ENCODE assay signal across 8 cellular contexts in the genomic region with DNA sequence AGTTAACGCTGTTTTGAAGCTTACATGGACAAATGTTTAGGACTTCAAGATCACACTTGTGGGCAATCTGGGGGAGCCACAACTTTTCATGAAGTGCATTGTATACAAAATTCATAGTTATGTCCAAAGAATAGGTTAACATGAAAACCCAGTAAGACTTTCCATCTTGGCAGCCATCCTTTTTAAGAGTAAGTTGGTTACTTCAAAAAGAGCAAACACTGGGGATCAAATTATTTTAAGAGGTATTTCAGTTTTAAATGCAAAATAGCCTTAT. TPM values are rescaled to one million over a fixed set of nuclear protein-coding genes. Genes with fewer than 3 reads are reported as not detected.
DNase-seq lines count a peak whose midpoint lies in the region; ATAC-seq and TF ChIP-seq lines count a peak whose summit lies in the region.
"Not testable (repeated sequence)": the region's sequence is repeated elsewhere in the genome, so short reads cannot be mapped to it uniquely, and the experiment has no call there.

No MANE protein-coding gene starts in this region.

- intact Hi-C loops in CD4-positive, alpha-beta memory T cell (cut with micrococcal nuclease); PC-9 (cut with micrococcal nuclease; ENCODE audit: unreplicated experiment): not testable (repeated sequence)
- intact Hi-C loops in activated naive CD4-positive, alpha-beta T cell treated with anti-CD3 and anti-CD28 coated beads for 36 hours (cut with micrococcal nuclease), result loop anchor here (5.0 kb wide), 1 partner anchor 294 kb away; no protein-coding TSS in a partner anchor

- ATAC-seq in GM19324 (IDR thresholded peaks at IDR 0.05; ENCODE audit: low FRiP score, unreplicated experiment), result peak; percentile 14
- ATAC-seq in stimulated activated naive CD8-positive, alpha-beta T cell treated with anti-CD3 and anti-CD28 coated beads, Interleukin-15, amount 100 ng/mL, for 72 hours, result not testable (repeated sequence)

- not testable (repeated sequence) for H2AFZ ChIP-seq in PC-9

- peaks cover 47 to 86% (median 71%) of the 10 kb centered on the region in 4 donors for H3K4me1 Mint-ChIP-seq in CD4-positive, alpha-beta memory T cell
- H3K4me1 Mint-ChIP-seq in activated CD4-positive, alpha-beta T cell treated with anti-CD3 and anti-CD28 coated beads, Interleukin-2, amount 10 ng/mL, durations not matched to agents 7 days and 5 days, result peaks cover 57% of the 10 kb centered on the region
- H3K4me1 Mint-ChIP-seq in activated naive CD4-positive, alpha-beta T cell treated with anti-CD3 and anti-CD28 coated beads for 36 hours (ENCODE audit: low read depth), result peaks cover 66% of the 10 kb centered on the region
- H3K4me1 Mint-ChIP-seq in nephron, result not testable (repeated sequence)
- H3K4me1 Mint-ChIP-seq in stimulated activated naive CD8-positive, alpha-beta T cell treated with anti-CD3 and anti-CD28 coated beads, Interleukin-15, amount 100 ng/mL, for 72 hours, result peaks cover 87% of the 10 kb centered on the region

- POLR2A ChIA-PET in CD4-positive, alpha-beta memory T cell (lab: Charles Lee; ENCODE audit: partially characterized antibody), result interaction anchor here (1.9 to 13.7 kb wide), 2 partner anchors 11 to 28 kb away, joined by 4 to 369 read pairs; partner anchors contain the start of genes CBX3 and HNRNPA2B1
- POLR2A ChIA-PET in PC-9 (lab: Charles Lee; ENCODE audit: unreplicated experiment); activated CD4-positive, alpha-beta T cell treated with anti-CD3 and anti-CD28 coated beads, Interleukin-2, amount 10 ng/mL, durations not matched to agents 7 days and 5 days (lab: Charles Lee): not testable (repeated sequence)

- H3K27ac ChIP-seq in CD4-positive, alpha-beta memory T cell (ENCODE audit: low read depth, low read length), result not testable (repeated sequence)
- peak overlapping the region; percentile 57 for H3K27ac ChIP-seq in PC-9

- peaks cover 66% of the 10 kb centered on the region for H3K4me1 ChIP-seq in CD4-positive, alpha-beta memory T cell (ENCODE audit: insufficient read depth, low read length)
- H3K4me1 ChIP-seq in PC-9 (replicated peaks; ENCODE audit: insufficient read depth), result not testable (repeated sequence)

- not testable (repeated sequence) for H3K27me3 Mint-ChIP-seq in CD4-positive, alpha-beta memory T cell; activated CD4-positive, alpha-beta T cell treated with anti-CD3 and anti-CD28 coated beads, Interleukin-2, amount 10 ng/mL, durations not matched to agents 7 days and 5 days; activated naive CD4-positive, alpha-beta T cell treated with anti-CD3 and anti-CD28 coated beads for 36 hours (ENCODE audit: low read depth); nephron (ENCODE audit: low read depth); stimulated activated naive CD8-positive, alpha-beta T cell treated with anti-CD3 and anti-CD28 coated beads, Interleukin-15, amount 100 ng/mL, for 72 hours

- CTCF ChIA-PET in CD4-positive, alpha-beta memory T cell (lab: Charles Lee; ENCODE audit: partially characterized antibody); PC-9 (lab: Charles Lee); activated naive CD4-positive, alpha-beta T cell treated with anti-CD3 and anti-CD28 coated beads for 36 hours (lab: Charles Lee): not testable (repeated sequence)
- CTCF ChIA-PET in activated CD4-positive, alpha-beta T cell treated with anti-CD3 and anti-CD28 coated beads, Interleukin-2, amount 10 ng/mL, durations not matched to agents 7 days and 5 days (lab: Charles Lee), result interaction anchor here (1.1 kb wide), 1 partner anchor 12 kb away, joined by 3 read pairs; no protein-coding TSS in a partner anchor

- H3K9me3 ChIP-seq in CD4-positive, alpha-beta memory T cell (ENCODE audit: control insufficient read depth in 1 of 2, low read length in 2 of 2); PC-9 (ENCODE audit: insufficient read depth, low read depth): not testable (repeated sequence)

- H3K79me2 ChIP-seq in PC-9 (ENCODE audit: low read depth), result peaks cover 23% of the 10 kb centered on the region

- not testable (repeated sequence) for H3K4me2 ChIP-seq in PC-9

- BruUV-seq in PC-9 (replicated peaks; lab: Mats Ljungman, UMichigan), result not testable (repeated sequence)

- not testable (repeated sequence) for TF ChIP-seq CTCF in PC-9 (conservative IDR thresholded peaks at IDR 0.05); nephron (IDR thresholded peaks at IDR 0.05; ENCODE audit: unreplicated experiment in 3 of 3)

- peaks cover 46% of the 10 kb centered on the region for H4K20me1 ChIP-seq in PC-9 (ENCODE audit: insufficient read depth)

- peaks cover 100% of the 10 kb centered on the region for H3F3A ChIP-seq in PC-9 (ENCODE audit: insufficient read depth, low read depth)

- peaks cover 20% of the 10 kb centered on the region for H3K36me3 ChIP-seq in CD4-positive, alpha-beta memory T cell (ENCODE audit: insufficient read depth, low read length)
- peaks cover 62% of the 10 kb centered on the region for H3K36me3 ChIP-seq in PC-9 (ENCODE audit: low read depth)

- not testable (repeated sequence) for H3K9me2 ChIP-seq in PC-9 (ENCODE audit: insufficient read depth)

- H3K4me3 Mint-ChIP-seq in CD4-positive, alpha-beta memory T cell, result peak overlapping the region in 1 of 8 donors; percentile 55
- H3K4me3 Mint-ChIP-seq in activated CD4-positive, alpha-beta T cell treated with anti-CD3 and anti-CD28 coated beads, Interleukin-2, amount 10 ng/mL, durations not matched to agents 7 days and 5 days; nephron: not testable (repeated sequence)
- peak overlapping the region; percentile 31 for H3K4me3 Mint-ChIP-seq in activated naive CD4-positive, alpha-beta T cell treated with anti-CD3 and anti-CD28 coated beads for 36 hours
- peak overlapping the region in 1 of 2 donors; percentile 43 for H3K4me3 Mint-ChIP-seq in stimulated activated naive CD8-positive, alpha-beta T cell treated with anti-CD3 and anti-CD28 coated beads, Interleukin-15, amount 100 ng/mL, for 72 hours

- H3K27me3 ChIP-seq in CD4-positive, alpha-beta memory T cell (ENCODE audit: insufficient read depth, low read length); PC-9 (ENCODE audit: insufficient read depth, low read depth): not testable (repeated sequence)

- H3K27ac Mint-ChIP-seq in CD4-positive, alpha-beta memory T cell, result peak overlapping the region; percentile 60 to 88 (median 79)
- H3K27ac Mint-ChIP-seq in activated CD4-positive, alpha-beta T cell treated with anti-CD3 and anti-CD28 coated beads, Interleukin-2, amount 10 ng/mL, durations not matched to agents 7 days and 5 days, result peak overlapping the region; percentile 72
- peak overlapping the region; percentile 88 for H3K27ac Mint-ChIP-seq in activated naive CD4-positive, alpha-beta T cell treated with anti-CD3 and anti-CD28 coated beads for 36 hours
- H3K27ac Mint-ChIP-seq in nephron, result peak overlapping the region in 2 of 3 experiments; percentile 34 to 77
- peak overlapping the region; percentile 4 to 50 for H3K27ac Mint-ChIP-seq in stimulated activated naive CD8-positive, alpha-beta T cell treated with anti-CD3 and anti-CD28 coated beads, Interleukin-15, amount 100 ng/mL, for 72 hours

- peaks cover 40 to 66% of the 10 kb centered on the region in 2 donors for H3K36me3 Mint-ChIP-seq in CD4-positive, alpha-beta memory T cell
- H3K36me3 Mint-ChIP-seq in activated CD4-positive, alpha-beta T cell treated with anti-CD3 and anti-CD28 coated beads, Interleukin-2, amount 10 ng/mL, durations not matched to agents 7 days and 5 days (ENCODE audit: low read depth), result peaks cover 72% of the 10 kb centered on the region
- H3K36me3 Mint-ChIP-seq in activated naive CD4-positive, alpha-beta T cell treated with anti-CD3 and anti-CD28 coated beads for 36 hours (ENCODE audit: low read depth), result peaks cover 49% of the 10 kb centered on the region
- H3K36me3 Mint-ChIP-seq in nephron (ENCODE audit: low read depth), result peaks cover 51% of the 10 kb centered on the region

- not testable (repeated sequence) for H3K4me3 ChIP-seq in CD4-positive, alpha-beta memory T cell (ENCODE audit: low read length in 2 of 2); PC-9

- not testable (repeated sequence) for H3K9me3 Mint-ChIP-seq in CD4-positive, alpha-beta memory T cell; activated CD4-positive, alpha-beta T cell treated with anti-CD3 and anti-CD28 coated beads, Interleukin-2, amount 10 ng/mL, durations not matched to agents 7 days and 5 days; activated naive CD4-positive, alpha-beta T cell treated with anti-CD3 and anti-CD28 coated beads for 36 hours; nephron; stimulated activated naive CD8-positive, alpha-beta T cell treated with anti-CD3 and anti-CD28 coated beads, Interleukin-15, amount 100 ng/mL, for 72 hours

- DNase-seq in CD4-positive, alpha-beta memory T cell; PC-9; activated CD4-positive, alpha-beta T cell treated with anti-CD3 and anti-CD28 coated beads, Interleukin-2, amount 10 ng/mL, durations not matched to agents 7 days and 5 days; activated naive CD4-positive, alpha-beta T cell treated with anti-CD3 and anti-CD28 coated beads for 36 hours; stimulated activated naive CD8-positive, alpha-beta T cell treated with anti-CD3 and anti-CD28 coated beads, Interleukin-15, amount 100 ng/mL, for 72 hours: not testable (repeated sequence)
- DNase-seq in cerebellar cortex (ENCODE audit: low spot score), result peak; percentile 63

RNA-seq across cellular contexts. Expression of gene HNRNPA2B1, which starts 14.7 kb away (rescaled TPM):
- total RNA-seq in CD4-positive, alpha-beta memory T cell, result 100 to 1,000 TPM; 450 to 466 TPM
- 100 to 1,000 TPM; 475 to 700 TPM for polyA plus RNA-seq in CD4-positive, alpha-beta memory T cell
- 526 and 792 TPM in 2 replicates for total RNA-seq in PC-9 (2021)
- total RNA-seq in activated CD4-positive, alpha-beta T cell treated with anti-CD3 and anti-CD28 coated beads, Interleukin-2, amount 10 ng/mL, durations not matched to agents 7 days and 5 days, result 100 to 1,000 TPM; 649 to 781 TPM
- total RNA-seq in activated naive CD4-positive, alpha-beta T cell treated with anti-CD3 and anti-CD28 coated beads for 36 hours, result 100 to 1,000 TPM; 925 to 950 TPM

RNA-seq across cellular contexts. Expression of gene CBX3, which starts 15.7 kb away (rescaled TPM):
- 100 to 1,000 TPM; 160 to 173 TPM for total RNA-seq in CD4-positive, alpha-beta memory T cell
- polyA plus RNA-seq in CD4-positive, alpha-beta memory T cell, result 100 to 1,000 TPM; 105 to 180 TPM
- 282 and 308 TPM in 2 replicates for total RNA-seq in PC-9 (2021)
- total RNA-seq in activated CD4-positive, alpha-beta T cell treated with anti-CD3 and anti-CD28 coated beads, Interleukin-2, amount 10 ng/mL, durations not matched to agents 7 days and 5 days, result 100 to 1,000 TPM; 217 to 235 TPM
- total RNA-seq in activated naive CD4-positive, alpha-beta T cell treated with anti-CD3 and anti-CD28 coated beads for 36 hours, result 100 to 1,000 TPM; 260 to 273 TPM

RNA-seq across cellular contexts. Expression of gene NFE2L3, which starts 33.8 kb away (rescaled TPM):
- 1 to 10 TPM; 7.5 to 7.9 TPM for total RNA-seq in CD4-positive, alpha-beta memory T cell
- 1 to 10 TPM; 7.9 to 9.6 TPM for polyA plus RNA-seq in CD4-positive, alpha-beta memory T cell
- total RNA-seq in PC-9 (2021), result 44.2 and 49.1 TPM in 2 replicates
- 10 to 100 TPM; 12.0 to 15.3 TPM for total RNA-seq in activated CD4-positive, alpha-beta T cell treated with anti-CD3 and anti-CD28 coated beads, Interleukin-2, amount 10 ng/mL, durations not matched to agents 7 days and 5 days
- total RNA-seq in activated naive CD4-positive, alpha-beta T cell treated with anti-CD3 and anti-CD28 coated beads for 36 hours, result 10 to 100 TPM; 12.5 to 12.9 TPM

Comparison
In these comparisons a context has a peak if more than half of its experiments do, and no peak if none do; other contexts are left out.
1. H3K27ac Mint-ChIP-seq: peak in every context shown above with its lines; median percentile 88 in activated naive CD4-positive, alpha-beta T cell treated with anti-CD3 and anti-CD28 coated beads for 36 hours; 79 in CD4-positive, alpha-beta memory T cell; 72 in activated CD4-positive, alpha-beta T cell treated with anti-CD3 and anti-CD28 coated beads, Interleukin-2, amount 10 ng/mL, durations not matched to agents 7 days and 5 days; 56 in nephron; 27 in stimulated activated naive CD8-positive, alpha-beta T cell treated with anti-CD3 and anti-CD28 coated beads, Interleukin-15, amount 100 ng/mL, for 72 hours.